23 cellular contexts compared by ENCODE assay signal in genomic region chr15:99696096-99696495, GRCh38.
"Had no signal": no experiment of that assay in that cellular context is flagged by ENCODE, and none has a peak within 500 bp of the region (broad histone marks: within the 10 kb centered on the region; RNA-seq: fewer than 3 reads in every experiment).

No MANE protein-coding gene starts in this region.

- H3K9me3 ChIP-seq: ovary, stomach, tibial artery, upper lobe of right lung had no signal

- H3K4me2 ChIP-seq: smooth muscle cell had no signal

- H3K4me1 ChIP-seq: stomach, tibial artery, upper lobe of right lung had no signal

- H3K27ac ChIP-seq: coronary artery, ovary, stomach, tibial artery, upper lobe of right lung had no signal

- H3K27me3 ChIP-seq: ovary, stomach, tibial artery, upper lobe of right lung had no signal

- FAIRE-seq: bronchial epithelial cell had no signal

- DNase-seq: activated B cell treated with CpG ODN at 0.5 μM for 24 hours; activated CD4-positive, alpha-beta T cell treated with anti-CD3 and anti-CD28 coated beads, Interleukin-2, amount 50 U/mL, for 1 hour; activated CD8-positive, alpha-beta T cell treated with anti-CD3 and anti-CD28 coated beads for 36 hours; activated T-cell treated with anti-CD3 and anti-CD28 coated beads, Interleukin-2, amount 50 U/mL, for 48 hours; anterior cingulate cortex; foreskin fibroblast; kidney glomerular epithelial cell; midbrain; naive thymus-derived CD4-positive, alpha-beta T cell; ovary; retina; stimulated activated CD4-positive, alpha-beta T cell treated with anti-CD3 and anti-CD28 coated beads, Interleukin-1b, Interleukin-23, amount 100 ng/mL, for 48 hours; stimulated activated CD4-positive, alpha-beta T cell treated with anti-CD3 and anti-CD28 coated beads, Interleukin-4, amount 100 ng/mL, for 4 hours; stimulated activated CD8-positive, alpha-beta memory T cell treated with anti-CD3 and anti-CD28 coated beads, Interleukin-4, amount 100 ng/mL, for 48 hours; stomach; T-cell; tibial artery; upper lobe of right lung had no signal

- ATAC-seq: activated CD8-positive, alpha-beta T cell treated with anti-CD3 and anti-CD28 coated beads for 36 hours; esophagus mucosa; naive thymus-derived CD4-positive, alpha-beta T cell; stimulated activated memory B cell treated with anti-CD40 and anti-IgM and Interleukin-4, amounts not matched to agents 10 μg/mL and 1 μg/mL and 100 μg/mL, for 72 hours; T-cell; upper lobe of right lung had no signal

- H3K4me3 ChIP-seq: coronary artery, ovary, smooth muscle cell, stomach, tibial artery, upper lobe of right lung had no signal

- H3K36me3 ChIP-seq: ovary had no signal
